Comparison of ENCODE assay signal across 1 cellular context in genomic region chr5:147704544-147704943, GRCh38.
TF ChIP-seq lines count a peak whose summit lies in the region.

No MANE protein-coding gene starts in this region.

TF ChIP-seq in GM23338, 12 proteins besides CTCF, POLR2A, EP300 and RAD21 (continued from another document):
- TF ChIP-seq, protein P1, sequence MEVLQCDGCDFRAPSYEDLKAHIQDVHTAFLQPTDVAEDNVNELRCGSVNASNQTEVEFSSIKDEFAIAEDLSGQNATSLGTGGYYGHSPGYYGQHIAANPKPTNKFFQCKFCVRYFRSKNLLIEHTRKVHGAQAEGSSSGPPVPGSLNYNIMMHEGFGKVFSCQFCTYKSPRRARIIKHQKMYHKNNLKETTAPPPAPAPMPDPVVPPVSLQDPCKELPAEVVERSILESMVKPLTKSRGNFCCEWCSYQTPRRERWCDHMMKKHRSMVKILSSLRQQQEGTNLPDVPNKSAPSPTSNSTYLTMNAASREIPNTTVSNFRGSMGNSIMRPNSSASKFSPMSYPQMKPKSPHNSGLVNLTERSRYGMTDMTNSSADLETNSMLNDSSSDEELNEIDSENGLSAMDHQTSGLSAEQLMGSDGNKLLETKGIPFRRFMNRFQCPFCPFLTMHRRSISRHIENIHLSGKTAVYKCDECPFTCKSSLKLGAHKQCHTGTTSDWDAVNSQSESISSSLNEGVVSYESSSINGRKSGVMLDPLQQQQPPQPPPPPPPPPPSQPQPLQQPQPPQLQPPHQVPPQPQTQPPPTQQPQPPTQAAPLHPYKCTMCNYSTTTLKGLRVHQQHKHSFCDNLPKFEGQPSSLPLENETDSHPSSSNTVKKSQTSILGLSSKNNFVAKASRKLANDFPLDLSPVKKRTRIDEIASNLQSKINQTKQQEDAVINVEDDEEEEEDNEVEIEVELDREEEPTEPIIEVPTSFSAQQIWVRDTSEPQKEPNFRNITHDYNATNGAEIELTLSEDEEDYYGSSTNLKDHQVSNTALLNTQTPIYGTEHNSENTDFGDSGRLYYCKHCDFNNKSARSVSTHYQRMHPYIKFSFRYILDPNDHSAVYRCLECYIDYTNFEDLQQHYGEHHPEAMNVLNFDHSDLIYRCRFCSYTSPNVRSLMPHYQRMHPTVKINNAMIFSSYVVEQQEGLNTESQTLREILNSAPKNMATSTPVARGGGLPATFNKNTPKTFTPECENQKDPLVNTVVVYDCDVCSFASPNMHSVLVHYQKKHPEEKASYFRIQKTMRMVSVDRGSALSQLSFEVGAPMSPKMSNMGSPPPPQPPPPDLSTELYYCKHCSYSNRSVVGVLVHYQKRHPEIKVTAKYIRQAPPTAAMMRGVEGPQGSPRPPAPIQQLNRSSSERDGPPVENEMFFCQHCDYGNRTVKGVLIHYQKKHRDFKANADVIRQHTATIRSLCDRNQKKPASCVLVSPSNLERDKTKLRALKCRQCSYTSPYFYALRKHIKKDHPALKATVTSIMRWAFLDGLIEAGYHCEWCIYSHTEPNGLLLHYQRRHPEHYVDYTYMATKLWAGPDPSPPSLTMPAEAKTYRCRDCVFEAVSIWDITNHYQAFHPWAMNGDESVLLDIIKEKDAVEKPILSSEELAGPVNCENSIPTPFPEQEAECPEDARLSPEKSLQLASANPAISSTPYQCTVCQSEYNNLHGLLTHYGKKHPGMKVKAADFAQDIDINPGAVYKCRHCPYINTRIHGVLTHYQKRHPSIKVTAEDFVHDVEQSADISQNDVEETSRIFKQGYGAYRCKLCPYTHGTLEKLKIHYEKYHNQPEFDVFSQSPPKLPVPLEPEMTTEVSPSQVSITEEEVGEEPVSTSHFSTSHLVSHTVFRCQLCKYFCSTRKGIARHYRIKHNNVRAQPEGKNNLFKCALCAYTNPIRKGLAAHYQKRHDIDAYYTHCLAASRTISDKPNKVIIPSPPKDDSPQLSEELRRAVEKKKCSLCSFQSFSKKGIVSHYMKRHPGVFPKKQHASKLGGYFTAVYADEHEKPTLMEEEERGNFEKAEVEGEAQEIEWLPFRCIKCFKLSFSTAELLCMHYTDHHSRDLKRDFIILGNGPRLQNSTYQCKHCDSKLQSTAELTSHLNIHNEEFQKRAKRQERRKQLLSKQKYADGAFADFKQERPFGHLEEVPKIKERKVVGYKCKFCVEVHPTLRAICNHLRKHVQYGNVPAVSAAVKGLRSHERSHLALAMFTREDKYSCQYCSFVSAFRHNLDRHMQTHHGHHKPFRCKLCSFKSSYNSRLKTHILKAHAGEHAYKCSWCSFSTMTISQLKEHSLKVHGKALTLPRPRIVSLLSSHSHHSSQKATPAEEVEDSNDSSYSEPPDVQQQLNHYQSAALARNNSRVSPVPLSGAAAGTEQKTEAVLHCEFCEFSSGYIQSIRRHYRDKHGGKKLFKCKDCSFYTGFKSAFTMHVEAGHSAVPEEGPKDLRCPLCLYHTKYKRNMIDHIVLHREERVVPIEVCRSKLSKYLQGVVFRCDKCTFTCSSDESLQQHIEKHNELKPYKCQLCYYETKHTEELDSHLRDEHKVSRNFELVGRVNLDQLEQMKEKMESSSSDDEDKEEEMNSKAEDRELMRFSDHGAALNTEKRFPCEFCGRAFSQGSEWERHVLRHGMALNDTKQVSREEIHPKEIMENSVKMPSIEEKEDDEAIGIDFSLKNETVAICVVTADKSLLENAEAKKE (CRISPR knock-in tag; IDR thresholded peaks at IDR 0.05): no peak
- no peak for TF ChIP-seq POLR2AphosphoS5 (IDR thresholded peaks at IDR 0.05; ENCODE audit: low read depth)
- TF ChIP-seq ZNF331 (CRISPR knock-in tag; IDR thresholded peaks at IDR 0.05; ENCODE audit: low read depth): no peak
TF ChIP-seq in GM23338: peak in this region for 0.
